In the genomic region with DNA sequence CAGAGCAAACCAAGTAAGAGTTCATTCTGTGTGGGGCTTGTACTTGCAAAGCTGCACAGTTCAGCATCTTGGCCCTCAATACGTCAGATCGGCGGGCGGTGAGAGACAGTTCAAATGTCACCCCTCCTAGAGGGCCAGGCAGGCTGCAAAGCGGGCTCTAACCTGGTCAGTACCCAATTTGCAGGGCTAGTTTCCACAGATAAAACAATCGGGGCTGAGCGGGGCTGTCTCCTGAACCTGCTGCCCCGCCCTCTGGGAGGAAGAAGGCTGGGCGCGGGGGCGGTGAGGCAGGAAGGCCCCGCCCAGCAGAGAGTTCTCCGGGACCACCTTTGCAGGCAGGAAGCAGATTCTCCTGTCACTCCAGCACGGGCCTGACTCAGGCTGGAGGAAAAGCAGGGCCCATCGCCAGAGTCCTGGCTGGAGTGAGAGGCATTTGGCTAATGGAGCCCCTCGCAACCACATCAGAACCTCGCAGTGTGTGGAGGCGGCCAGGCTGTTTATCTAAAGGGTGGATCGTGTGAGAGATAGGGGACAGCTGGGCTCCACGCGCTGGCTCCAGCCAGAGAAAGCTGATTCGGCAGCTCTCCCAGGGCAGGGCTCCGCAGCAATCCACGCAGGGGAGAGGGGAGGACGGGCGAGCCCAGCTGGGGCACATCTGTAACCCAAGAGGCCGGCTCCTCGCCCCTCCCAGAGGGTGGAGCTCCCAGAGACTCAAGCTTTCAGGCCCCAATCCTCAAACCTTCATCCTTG, we compare ENCODE assay signal across 8 cellular contexts.
DNase-seq lines count a peak whose midpoint lies in the region; FAIRE-seq and TF ChIP-seq lines count a peak whose summit lies in the region.

No MANE protein-coding gene starts in this region.

- H3K4me3 Mint-ChIP-seq in HFFc6 = peak overlapping the region; percentile 87

- H3K23ac ChIP-seq in mesendoderm (ENCODE audit: low read length) = peak overlapping the region; percentile 87

- H3K4me1 ChIP-seq in mesendoderm (ENCODE audit: control insufficient read depth, low read depth, low read length) = peaks cover 13% of the 10 kb centered on the region

- H3K18ac ChIP-seq in mesendoderm (ENCODE audit: low read length) = no peak overlapping the region

- H4K5ac ChIP-seq in mesendoderm (ENCODE audit: low read length) = no peak overlapping the region

- H3K4ac ChIP-seq in mesendoderm (ENCODE audit: low read depth, low read length) = no peak overlapping the region

- H3K27me3 Mint-ChIP-seq in HFFc6 (ENCODE audit: insufficient read depth) = peaks cover 5% of the 10 kb centered on the region; the same call in 1 of the 2 replicates

- no peak overlapping the region for H2BK15ac ChIP-seq in mesendoderm (replicated peaks; ENCODE audit: low read depth)

- peak overlapping the region; percentile 79 for H3K9ac ChIP-seq in mesendoderm (ENCODE audit: low read length)

- no CpG with 5 or more reads among the region's 28 CpGs for WGBS in mesendoderm (ENCODE audit: extremely low coverage, insufficient coverage, low lambda C conversion rate)

- no peaks in the 10 kb centered on the region for H3K9me3 Mint-ChIP-seq in HFFc6

- no peak overlapping the region for H2BK5ac ChIP-seq in mesendoderm (ENCODE audit: low read length)

- no peak overlapping the region for H2BK120ac ChIP-seq in mesendoderm (ENCODE audit: low read depth, low read length)

- peaks cover 2% of the 10 kb centered on the region for H3K79me1 ChIP-seq in mesendoderm (ENCODE audit: low read length)

- H3K36me3 ChIP-seq in mesendoderm (ENCODE audit: control insufficient read depth, insufficient read depth, low read length) = no peaks in the 10 kb centered on the region

- H3K4me3 ChIP-seq in mesendoderm (ENCODE audit: low read length) = no peak overlapping the region

- no peaks in the 10 kb centered on the region for H3K79me2 ChIP-seq in mesendoderm (ENCODE audit: control insufficient read depth, insufficient read depth, low read length)

- no peak for TF ChIP-seq CTCF in HFFc6 (IDR thresholded peaks at IDR 0.05)

- no peak for TF ChIP-seq POLR2A in GM12891 (IDR thresholded peaks at IDR 0.05; ENCODE audit: low read depth, low read length)

- H2AK5ac ChIP-seq in mesendoderm (ENCODE audit: low read length) = no peak overlapping the region

- peak; percentile 33 for FAIRE-seq in GM12891 (lab: Jason Lieb, UNC)

- H3K27me3 ChIP-seq in mesendoderm (ENCODE audit: insufficient read depth, low read length, poor library complexity) = no peaks in the 10 kb centered on the region

- peak overlapping the region; percentile 91 for H3K27ac ChIP-seq in mesendoderm (ENCODE audit: low read depth, low read length)

- H3K4me2 ChIP-seq in mesendoderm (ENCODE audit: low read length) = peak overlapping the region; percentile 64

- peak overlapping the region; percentile 92 for H3K56ac ChIP-seq in mesendoderm (ENCODE audit: low read length)

- H3K27ac Mint-ChIP-seq in HFFc6 = peak overlapping the region; percentile 93

- H3K36me3 Mint-ChIP-seq in HFFc6 (ENCODE audit: low read depth) = peaks cover 16% of the 10 kb centered on the region; the same call in 1 of the 2 replicates

- H4K8ac ChIP-seq in mesendoderm (ENCODE audit: low read depth, low read length) = no peak overlapping the region

- DNase-seq in GM12891 (ENCODE audit: insufficient read length, low spot score) (peak; percentile 51), HFFc6 (peak; percentile 83), NCI-H1694 treated with DMSO at 0.1 percent for 48 hours (lab: John Stamatoyannopoulos, UW) (peak; percentile 68), mesendoderm (peak; percentile 97), SW 1271 (lab: John Stamatoyannopoulos, UW) (no peak)
- peak; percentile 67 to 73 for DNase-seq in activated CD4-positive, alpha-beta T cell treated with anti-CD3 and anti-CD28 coated beads, Interleukin-2, amount 50 U/mL, for 48 hours
- DNase-seq in effector CD8-positive, alpha-beta T cell (lab: John Stamatoyannopoulos, UW) = peak; percentile 56
- peak; percentile 33 for DNase-seq in stimulated activated CD8-positive, alpha-beta memory T cell treated with anti-CD3 and anti-CD28 coated beads, Interleukin-4, amount 100 ng/mL, for 24 hours (ENCODE audit: low read depth)

- H3K4me1 Mint-ChIP-seq in HFFc6 (ENCODE audit: low read depth) = peaks cover 42% of the 10 kb centered on the region

TF ChIP-seq in GM12891, 5 proteins besides CTCF, POLR2A, EP300 and RAD21:
- TF ChIP-seq POU2F2 (IDR thresholded peaks at IDR 0.05; ENCODE audit: low read depth, low read length) (no peak), POLR2AphosphoS5 (IDR thresholded peaks at IDR 0.05; ENCODE audit: low read depth, low read length) (no peak), SPI1 (IDR thresholded peaks at IDR 0.05; ENCODE audit: low read depth, low read length) (no peak), TAF1 (IDR thresholded peaks at IDR 0.05; ENCODE audit: low read depth, low read length) (no peak)

Comparison
In these comparisons a context has a peak if more than half of its experiments do, and no peak if none do; other contexts are left out.
1. DNase-seq: peak in GM12891 (single experiment), HFFc6 (single experiment), NCI-H1694 treated with DMSO at 0.1 percent for 48 hours (single experiment), activated CD4-positive, alpha-beta T cell treated with anti-CD3 and anti-CD28 coated beads, Interleukin-2, amount 50 U/mL, for 48 hours (2 of 2), effector CD8-positive, alpha-beta T cell (single experiment), mesendoderm (single experiment) and stimulated activated CD8-positive, alpha-beta memory T cell treated with anti-CD3 and anti-CD28 coated beads, Interleukin-4, amount 100 ng/mL, for 24 hours (single experiment); none in SW 1271 (0 of 2).